In genomic region chr14:103714063-103714724, GRCh38 we compare ENCODE assay signal across 9 cellular contexts. TPM values are rescaled to one million over a fixed set of nuclear protein-coding genes. Genes with fewer than 3 reads are reported as not detected.
DNase-seq lines count a peak whose midpoint lies in the region; ATAC-seq and TF ChIP-seq lines count a peak whose summit lies in the region.
"Had no signal": no experiment of that assay in that cellular context is flagged by ENCODE, and none has a peak within 500 bp of the region (broad histone marks: within the 10 kb centered on the region; RNA-seq: fewer than 3 reads in every experiment).

No MANE protein-coding gene starts in this region.

- H2BK12ac ChIP-seq in mesenchymal stem cell (ENCODE audit: low read length in 2 of 2), result no peak overlapping the region

- no peak overlapping the region for H3K23ac ChIP-seq in mesenchymal stem cell (ENCODE audit: low read length in 2 of 2)

- H3K4me2 ChIP-seq in mesenchymal stem cell (ENCODE audit: low read length, poor library complexity, severe bottlenecking), result no peak overlapping the region

- peak overlapping the region; percentile 85 for H3K27ac Mint-ChIP-seq in activated naive CD8-positive, alpha-beta T cell treated with anti-CD3 and anti-CD28 coated beads, Interleukin-2, amount 10 ng/mL, durations not matched to agents 7 days and 5 days

- H2AK5ac ChIP-seq in mesenchymal stem cell (ENCODE audit: low read length, severe bottlenecking), result no peak overlapping the region

- peak overlapping the region; percentile 96 for H3K27ac ChIP-seq in A673 (ENCODE audit: low read depth, low read length, poor library complexity, severe bottlenecking)
- H3K27ac ChIP-seq in mesenchymal stem cell (ENCODE audit: low read length, poor library complexity, severe bottlenecking), result no peak overlapping the region

- H3K27me3 Mint-ChIP-seq in activated naive CD8-positive, alpha-beta T cell treated with anti-CD3 and anti-CD28 coated beads, Interleukin-2, amount 10 ng/mL, durations not matched to agents 7 days and 5 days, result no peaks in the 10 kb centered on the region

- no peak for TF ChIP-seq CTCF in A673 (conservative IDR thresholded peaks at IDR 0.05; ENCODE audit: low read depth, low read length)

- H3K14ac ChIP-seq in mesenchymal stem cell (ENCODE audit: low read length in 2 of 2), result no peak overlapping the region

- H3K4ac ChIP-seq in mesenchymal stem cell (ENCODE audit: low read depth in 1 of 2, low read length in 2 of 2), result no peak overlapping the region

- H3K36me3 ChIP-seq in A673 (ENCODE audit: insufficient read depth, low read length, poor library complexity, severe bottlenecking) (peaks cover 20% of the 10 kb centered on the region), HAP-1 (replicated peaks) (peaks cover 38% of the 10 kb centered on the region), mesenchymal stem cell (ENCODE audit: control insufficient read depth in 1 of 2, insufficient read depth in 2 of 2, low read depth in 1 of 2, low read length in 2 of 2) (peaks cover 16 to 34% of the 10 kb centered on the region in 2 experiments)

- no peak overlapping the region for H2BK120ac ChIP-seq in mesenchymal stem cell (ENCODE audit: low read depth, low read length)

- no peak overlapping the region for H4K91ac ChIP-seq in mesenchymal stem cell (ENCODE audit: low read length)

- H3K27me3 ChIP-seq in A673 (replicated peaks; ENCODE audit: insufficient read depth, low read depth, low read length, poor library complexity) (no peaks in the 10 kb centered on the region), HAP-1 (ENCODE audit: low read depth) (no peaks in the 10 kb centered on the region), mesenchymal stem cell (ENCODE audit: control insufficient read depth in 1 of 2, insufficient read depth in 1 of 2, low read length in 2 of 2) (no peaks in the 10 kb centered on the region)

- no peak overlapping the region for H2BK15ac ChIP-seq in mesenchymal stem cell (ENCODE audit: low read depth, poor library complexity, severe bottlenecking)

- TSS peak; percentile 66 for BruUV-seq in A673 (replicated peaks; lab: Mats Ljungman, UMichigan)

- no peak overlapping the region for H2BK5ac ChIP-seq in mesenchymal stem cell (ENCODE audit: low read depth, low read length, poor library complexity, severe bottlenecking)

- DNase-seq in A673 (ENCODE audit: low spot score) (no peak), HAP-1 (ENCODE audit: low spot score in 2 of 2) (no peak), mesenchymal stem cell (no peak), KG1 (lab: John Stamatoyannopoulos, UW) (no peak), GM19238 (ENCODE audit: insufficient read length, low spot score) (no peak), NCI-H2081 (lab: John Stamatoyannopoulos, UW) (no peak), NCI-H2227 (lab: John Stamatoyannopoulos, UW; ENCODE audit: unreplicated experiment) (no peak)
- DNase-seq in activated naive CD8-positive, alpha-beta T cell treated with anti-CD3 and anti-CD28 coated beads, Interleukin-2, amount 10 ng/mL, durations not matched to agents 7 days and 5 days, result no peak
- DNase-seq: NCI-H446 treated with DMSO at 0.1 percent for 48 hours had no signal

- POLR2A ChIA-PET in A673 (lab: Charles Lee; ENCODE audit: low non-redundant PET), result interaction anchor here (0.6 kb wide), 2 partner anchors 10 to 157 kb away, joined by 3 to 6 read pairs; no protein-coding TSS in a partner anchor
- POLR2A ChIA-PET in activated naive CD8-positive, alpha-beta T cell treated with anti-CD3 and anti-CD28 coated beads, Interleukin-2, amount 10 ng/mL, durations not matched to agents 7 days and 5 days (lab: Charles Lee), result interaction anchor here (1.1 to 2.3 kb wide), 2 partner anchors 14 to 26 kb away, joined by 3 to 5 read pairs; no protein-coding TSS in a partner anchor

- 85% methylated on average over 15 of the region's 16 CpGs for WGBS in mesenchymal stem cell

- H3K4me1 ChIP-seq in A673 (ENCODE audit: insufficient read depth, low read length, poor library complexity, severe bottlenecking), result peaks cover 26% of the 10 kb centered on the region
- peaks cover 7% of the 10 kb centered on the region for H3K4me1 ChIP-seq in HAP-1
- peaks cover 32% of the 10 kb centered on the region for H3K4me1 ChIP-seq in mesenchymal stem cell (ENCODE audit: control insufficient read depth, insufficient read depth, low read depth, low read length)

- no peak for ATAC-seq in activated naive CD8-positive, alpha-beta T cell treated with anti-CD3 and anti-CD28 coated beads, Interleukin-2, amount 10 ng/mL, durations not matched to agents 7 days and 5 days (ENCODE audit: low read depth)

- CTCF ChIA-PET in A673 (lab: Charles Lee), result interaction anchor here (0.5 to 0.6 kb wide), 2 partner anchors 94 to 193 kb away, joined by 3 to 7 read pairs; no protein-coding TSS in a partner anchor

- no peaks in the 10 kb centered on the region for H3K9me3 Mint-ChIP-seq in activated naive CD8-positive, alpha-beta T cell treated with anti-CD3 and anti-CD28 coated beads, Interleukin-2, amount 10 ng/mL, durations not matched to agents 7 days and 5 days

- H4K8ac ChIP-seq in mesenchymal stem cell (ENCODE audit: low read length), result no peak overlapping the region

- H3K9me3 ChIP-seq in A673 (ENCODE audit: low read depth, low read length, poor library complexity, severe bottlenecking) (no peaks in the 10 kb centered on the region), HAP-1 (no peaks in the 10 kb centered on the region), mesenchymal stem cell (ENCODE audit: control insufficient read depth, low read length) (no peaks in the 10 kb centered on the region)

- intact Hi-C loops in A673 (cut with micrococcal nuclease; ENCODE audit: unreplicated experiment), result no loop called here

- peaks cover 36% of the 10 kb centered on the region for H3K4me1 Mint-ChIP-seq in activated naive CD8-positive, alpha-beta T cell treated with anti-CD3 and anti-CD28 coated beads, Interleukin-2, amount 10 ng/mL, durations not matched to agents 7 days and 5 days

- H2AFZ ChIP-seq in mesenchymal stem cell (ENCODE audit: low read depth, low read length), result no peak overlapping the region

- peak overlapping the region; percentile 90 for H3K4me3 Mint-ChIP-seq in activated naive CD8-positive, alpha-beta T cell treated with anti-CD3 and anti-CD28 coated beads, Interleukin-2, amount 10 ng/mL, durations not matched to agents 7 days and 5 days

- no peak overlapping the region for H3K18ac ChIP-seq in mesenchymal stem cell (ENCODE audit: low read depth in 1 of 2, low read length in 2 of 2)

- H3K79me1 ChIP-seq in mesenchymal stem cell (replicated peaks; ENCODE audit: low read length, poor library complexity, severe bottlenecking), result peaks cover 36% of the 10 kb centered on the region

- peaks cover 6% of the 10 kb centered on the region for H3K36me3 Mint-ChIP-seq in activated naive CD8-positive, alpha-beta T cell treated with anti-CD3 and anti-CD28 coated beads, Interleukin-2, amount 10 ng/mL, durations not matched to agents 7 days and 5 days

- H3K9ac ChIP-seq in mesenchymal stem cell (ENCODE audit: low read length), result peak overlapping the region; percentile 74

- H3K4me3 ChIP-seq in A673 (ENCODE audit: low read depth, low read length, poor library complexity, severe bottlenecking) (peak overlapping the region; percentile 79), HAP-1 (peak overlapping the region; percentile 58), mesenchymal stem cell (ENCODE audit: insufficient read depth in 1 of 2, low read depth in 1 of 2, low read length in 2 of 2) (peak overlapping the region in 1 of 2 experiments; percentile 73)

- in situ Hi-C loops in HAP-1 (cut with MboI; ENCODE audit: low sequenced_read_pairs), result no loop called here

RNA-seq across cellular contexts. Expression of gene XRCC3, which starts 1.1 kb away (rescaled TPM):
- 82.1 and 91.8 TPM in 2 replicates for total RNA-seq in A673 (2021)
- 10 to 100 TPM; 35.5 to 41.3 TPM for total RNA-seq in activated naive CD8-positive, alpha-beta T cell treated with anti-CD3 and anti-CD28 coated beads, Interleukin-2, amount 10 ng/mL, durations not matched to agents 7 days and 5 days
- 4.5 TPM for polyA plus RNA-seq in mesenchymal stem cell (2013, experiment 1 of 2)
- polyA plus RNA-seq in mesenchymal stem cell (2013, experiment 2 of 2), result 4.2 TPM

RNA-seq across cellular contexts. Expression of gene ZFYVE21, which starts 1.4 kb away (rescaled TPM):
- total RNA-seq in A673 (2021), result 35.7 and 38.6 TPM in 2 replicates
- 10 to 100 TPM; 18.5 to 19.5 TPM for total RNA-seq in activated naive CD8-positive, alpha-beta T cell treated with anti-CD3 and anti-CD28 coated beads, Interleukin-2, amount 10 ng/mL, durations not matched to agents 7 days and 5 days
- 44.0 TPM for polyA plus RNA-seq in mesenchymal stem cell (2013, experiment 1 of 2)
- 43.8 TPM for polyA plus RNA-seq in mesenchymal stem cell (2013, experiment 2 of 2)
